8 cellular contexts compared by ENCODE assay signal in genomic region chr2:8234757-8235374, GRCh38.
DNase-seq lines count a peak whose midpoint lies in the region; ATAC-seq and TF ChIP-seq lines count a peak whose summit lies in the region.

No MANE protein-coding gene starts in this region.

- H4K20me1 ChIP-seq in smooth muscle cell (ENCODE audit: low read depth): no peaks in the 10 kb centered on the region

- H3K36me3 Mint-ChIP-seq in nephron (ENCODE audit: low read depth): no peaks in the 10 kb centered on the region

- WGBS in smooth muscle cell (ENCODE audit: low lambda C conversion rate): 88% methylated on average over 13 of the region's 13 CpGs

- no peaks in the 10 kb centered on the region for H3K9me3 Mint-ChIP-seq in nephron

- H3K4me1 ChIP-seq in smooth muscle cell (ENCODE audit: low read depth): peaks cover 7% of the 10 kb centered on the region

- peak overlapping the region; percentile 55 to 76 (median 71) for H3K27ac Mint-ChIP-seq in nephron

- H3K4me3 ChIP-seq in smooth muscle cell: no peak overlapping the region

- peaks cover 19% of the 10 kb centered on the region for H3K27me3 Mint-ChIP-seq in nephron (ENCODE audit: low read depth)

- no peak overlapping the region for H3K9ac ChIP-seq in smooth muscle cell (ENCODE audit: low read depth)

- H2AFZ ChIP-seq in smooth muscle cell (ENCODE audit: low read depth): no peak overlapping the region

- peaks cover 37% of the 10 kb centered on the region for H3K4me1 Mint-ChIP-seq in nephron

- H3K27ac ChIP-seq in smooth muscle cell (ENCODE audit: low read depth): no peak overlapping the region

- no peaks in the 10 kb centered on the region for H3F3A ChIP-seq in smooth muscle cell (ENCODE audit: low read depth)

- no peak for TF ChIP-seq CTCF in nephron (IDR thresholded peaks at IDR 0.05; ENCODE audit: unreplicated experiment in 3 of 3)
- no peak for TF ChIP-seq CTCF in smooth muscle cell (IDR thresholded peaks at IDR 0.05; ENCODE audit: borderline replicate concordance, insufficient read depth, poor library complexity, severe bottlenecking)

- DNase-seq in NCI-H1105 treated with DMSO at 0.1 percent for 48 hours (lab: John Stamatoyannopoulos, UW) (peak; percentile 64), HK-2 (ENCODE audit: unreplicated experiment) (no peak), smooth muscle cell (lab: John Stamatoyannopoulos, UW; ENCODE audit: unreplicated experiment) (no peak), midbrain (lab: John Stamatoyannopoulos, UW) (no peak)
- DNase-seq in stimulated activated CD4-positive, alpha-beta T cell treated with anti-CD3 and anti-CD28 coated beads, Interleukin-1b, Interleukin-23, amount 100 ng/mL, for 48 hours: no peak

- H3K27me3 ChIP-seq in smooth muscle cell (ENCODE audit: low read depth): no peaks in the 10 kb centered on the region

- no peaks in the 10 kb centered on the region for H3K36me3 ChIP-seq in smooth muscle cell (ENCODE audit: low read depth)

- H3K4me3 Mint-ChIP-seq in nephron: no peak overlapping the region

- H3K4me2 ChIP-seq in smooth muscle cell: no peak overlapping the region

- H3K9me3 ChIP-seq in smooth muscle cell (replicated peaks; ENCODE audit: low read depth): no peaks in the 10 kb centered on the region

- H3K79me2 ChIP-seq in smooth muscle cell (ENCODE audit: low read depth): no peaks in the 10 kb centered on the region

- ATAC-seq in GM18868 (IDR thresholded peaks at IDR 0.05; ENCODE audit: unreplicated experiment) (peak; percentile 88), HG02588 (IDR thresholded peaks at IDR 0.05; ENCODE audit: unreplicated experiment) (peak; percentile 96)
